ENCODE assay signal across 8 cellular contexts in genomic region chr12:29782285-29782820, GRCh38. TPM values are rescaled to one million over a fixed set of nuclear protein-coding genes. Genes with fewer than 3 reads are reported as not detected.
DNase-seq lines count a peak whose midpoint lies in the region; ATAC-seq and TF ChIP-seq lines count a peak whose summit lies in the region.

No MANE protein-coding gene starts in this region.

- H3K18ac ChIP-seq in trophoblast cell (ENCODE audit: low read length) = no peak overlapping the region

- H3K27ac ChIP-seq in trophoblast cell (ENCODE audit: low read depth, low read length) = no peak overlapping the region
- H3K27ac ChIP-seq in effector memory CD4-positive, alpha-beta T cell (ENCODE audit: insufficient read depth, low read length, poor library complexity, severe bottlenecking) = no peak overlapping the region

- H2BK120ac ChIP-seq in trophoblast cell (ENCODE audit: insufficient read depth, low read length, poor library complexity) = no peak overlapping the region

- no peak overlapping the region for H2BK5ac ChIP-seq in trophoblast cell (ENCODE audit: low read depth, low read length, poor library complexity)

- H3K4me3 ChIP-seq in trophoblast cell (ENCODE audit: low read depth, low read length) = no peak overlapping the region
- no peak overlapping the region for H3K4me3 ChIP-seq in effector memory CD4-positive, alpha-beta T cell (ENCODE audit: insufficient read depth, low read depth, low read length, poor library complexity, severe bottlenecking)

- no peaks in the 10 kb centered on the region for H3K79me1 ChIP-seq in trophoblast cell (ENCODE audit: low read length)

- H2AFZ ChIP-seq in trophoblast cell (ENCODE audit: insufficient read depth, low read length, poor library complexity) = no peak overlapping the region

- H3K4me1 ChIP-seq in trophoblast cell (ENCODE audit: control insufficient read depth in 1 of 2, insufficient read depth in 2 of 2, low read length in 2 of 2) = peaks cover 0 to 2% of the 10 kb centered on the region in 2 experiments
- H3K4me1 ChIP-seq in effector memory CD4-positive, alpha-beta T cell (ENCODE audit: control insufficient read depth, insufficient read depth, low read length, poor library complexity, severe bottlenecking) = no peaks in the 10 kb centered on the region

- H2AK5ac ChIP-seq in trophoblast cell (ENCODE audit: low read length) = no peak overlapping the region

- H2BK12ac ChIP-seq in trophoblast cell (ENCODE audit: low read length) = no peak overlapping the region

- H3K4ac ChIP-seq in trophoblast cell (ENCODE audit: low read depth, low read length) = no peak overlapping the region

- TF ChIP-seq CTCF in glutamatergic neuron (IDR thresholded peaks at IDR 0.05; ENCODE audit: partially characterized antibody, unreplicated experiment) = no peak

- H3K36me3 Mint-ChIP-seq in glutamatergic neuron (ENCODE audit: unreplicated experiment) = no peaks in the 10 kb centered on the region

- H3K79me2 ChIP-seq in trophoblast cell (ENCODE audit: control insufficient read depth, insufficient read depth, low read length, poor library complexity) = no peaks in the 10 kb centered on the region

- no peak overlapping the region for H3K27ac Mint-ChIP-seq in glutamatergic neuron (ENCODE audit: unreplicated experiment)

- peak overlapping the region; percentile 79 for H3K4me3 Mint-ChIP-seq in glutamatergic neuron (ENCODE audit: unreplicated experiment)

- ATAC-seq in GM19467 (IDR thresholded peaks at IDR 0.05; ENCODE audit: unreplicated experiment) (peak; percentile 69), HG03460 (IDR thresholded peaks at IDR 0.05; ENCODE audit: unreplicated experiment) (peak; percentile 64)

- DNase-seq in DMS 273 (lab: John Stamatoyannopoulos, UW; ENCODE audit: unreplicated experiment) (peak; percentile 71), SK-N-DZ (ENCODE audit: low spot score) (peak; percentile 20), glutamatergic neuron (no peak), trophoblast cell (peak in 1 of 2 donors; percentile 50), mesenteric fat pad (ENCODE audit: low spot score) (no peak)
- no peak for DNase-seq in effector memory CD4-positive, alpha-beta T cell

- H3K14ac ChIP-seq in trophoblast cell (ENCODE audit: low read length) = no peak overlapping the region

- H3K9me3 Mint-ChIP-seq in glutamatergic neuron (ENCODE audit: unreplicated experiment) = peaks cover 2% of the 10 kb centered on the region

- H3K9me3 ChIP-seq in trophoblast cell (ENCODE audit: insufficient read depth, low read depth, low read length) = peaks cover under 1% of the 10 kb centered on the region
- H3K9me3 ChIP-seq in effector memory CD4-positive, alpha-beta T cell (ENCODE audit: control insufficient read depth, low read length) = no peaks in the 10 kb centered on the region

- peaks cover 4% of the 10 kb centered on the region for H3K4me1 Mint-ChIP-seq in glutamatergic neuron (ENCODE audit: low read depth, unreplicated experiment)

- H4K12ac ChIP-seq in trophoblast cell (ENCODE audit: low read depth, low read length) = no peak overlapping the region

- no peak overlapping the region for H4K91ac ChIP-seq in trophoblast cell (ENCODE audit: low read depth, low read length)

- H3K23ac ChIP-seq in trophoblast cell (ENCODE audit: low read length) = no peak overlapping the region

- peaks cover 3% of the 10 kb centered on the region for H3K27me3 ChIP-seq in trophoblast cell (ENCODE audit: insufficient read depth, low read length)
- peaks cover 17% of the 10 kb centered on the region for H3K27me3 ChIP-seq in effector memory CD4-positive, alpha-beta T cell (replicated peaks; ENCODE audit: control insufficient read depth, insufficient read depth, low read length, poor library complexity, severe bottlenecking)

- H3K27me3 Mint-ChIP-seq in glutamatergic neuron (ENCODE audit: unreplicated experiment) = no peaks in the 10 kb centered on the region

- no peak overlapping the region for H4K8ac ChIP-seq in trophoblast cell (ENCODE audit: low read depth, low read length)

- peak overlapping the region; percentile 62 for H3K4me2 ChIP-seq in trophoblast cell (ENCODE audit: low read length)

- no CpG with 5 or more reads among the region's 16 CpGs for WGBS in trophoblast cell (ENCODE audit: extremely low coverage, insufficient coverage, insufficient read length)

- H3K9ac ChIP-seq in trophoblast cell (ENCODE audit: low read length) = no peak overlapping the region

- H3K36me3 ChIP-seq in trophoblast cell (ENCODE audit: control insufficient read depth in 1 of 2, insufficient read depth in 2 of 2, low read length in 2 of 2) = no peaks in the 10 kb centered on the region
- H3K36me3 ChIP-seq in effector memory CD4-positive, alpha-beta T cell (ENCODE audit: control insufficient read depth, insufficient read depth, low read length) = no peaks in the 10 kb centered on the region

RNA-seq across cellular contexts. Expression of gene TMTC1, which starts 1.4 kb away (rescaled TPM):
- 46.2 and 52.9 TPM in 2 replicates for polyA plus RNA-seq in SK-N-DZ (2014; cell fraction: cytosol; rRNA removed)
- polyA plus RNA-seq in SK-N-DZ (2014; cell fraction: nucleus; rRNA removed) = 30.7 and 33.1 TPM in 2 replicates
- total RNA-seq in glutamatergic neuron (ENCODE audit: unreplicated experiment) (1.4 TPM), mesenteric fat pad (107 TPM)
- polyA plus RNA-seq in trophoblast cell (2013) = 2.4 and 2.5 TPM in 2 replicates

Comparison
In these comparisons a context has a peak if more than half of its experiments do, and no peak if none do; other contexts are left out.
1. DNase-seq: peak in DMS 273 (single experiment) and SK-N-DZ (single experiment); none in glutamatergic neuron (single experiment), effector memory CD4-positive, alpha-beta T cell (0 of 3) and mesenteric fat pad (single experiment).
2. RNA of gene TMTC1, which starts 1.4 kb away (total RNA-seq): 107 TPM in mesenteric fat pad (single experiment); 1.4 TPM in glutamatergic neuron (single experiment); every median in the first group is over 10 times any median in the second.